ENCODE assay signal across 1 cellular context in the genomic region with DNA sequence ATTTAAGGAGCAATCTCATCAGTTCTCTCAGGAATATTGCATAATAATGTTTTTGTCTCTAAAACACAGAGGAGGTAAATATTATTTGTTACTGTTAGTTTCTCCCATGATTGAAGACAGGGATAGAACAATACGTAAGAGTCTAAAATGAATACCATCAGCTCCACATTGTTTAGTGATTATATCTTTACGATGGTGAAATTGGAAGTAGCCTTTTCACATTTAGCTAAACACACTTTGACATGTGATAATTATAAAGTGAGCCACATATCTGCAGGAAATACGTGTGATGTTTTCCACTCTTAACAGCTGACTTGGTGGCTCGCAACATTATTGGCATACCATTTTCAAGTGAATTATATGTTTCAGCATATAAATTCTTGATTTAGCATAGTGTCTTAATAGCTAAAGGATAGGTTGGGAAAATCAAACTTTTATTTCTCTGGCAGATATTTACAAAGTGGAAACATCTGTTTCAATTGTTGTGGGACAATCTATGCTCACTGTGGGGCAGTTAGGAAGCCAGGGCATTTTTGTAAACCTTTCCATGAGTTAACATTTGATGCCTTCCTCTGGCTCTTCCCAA.
TF ChIP-seq lines count a peak whose summit lies in the region.

No MANE protein-coding gene starts in this region.

TF ChIP-seq in K562, 482 proteins besides CTCF, POLR2A, EP300 and RAD21:
- TF ChIP-seq, protein P1, sequence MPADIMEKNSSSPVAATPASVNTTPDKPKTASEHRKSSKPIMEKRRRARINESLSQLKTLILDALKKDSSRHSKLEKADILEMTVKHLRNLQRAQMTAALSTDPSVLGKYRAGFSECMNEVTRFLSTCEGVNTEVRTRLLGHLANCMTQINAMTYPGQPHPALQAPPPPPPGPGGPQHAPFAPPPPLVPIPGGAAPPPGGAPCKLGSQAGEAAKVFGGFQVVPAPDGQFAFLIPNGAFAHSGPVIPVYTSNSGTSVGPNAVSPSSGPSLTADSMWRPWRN (IDR thresholded peaks at IDR 0.05; ENCODE audit: low read depth): no peak
- TF ChIP-seq CEBPG (CRISPR knock-in tag; IDR thresholded peaks at IDR 0.05) (no peak), CEBPG (tag; conservative IDR thresholded peaks at IDR 0.05 in 1 of 2, IDR thresholded peaks at IDR 0.05 in 1 of 2) (peak; percentile 23 to 72; a peak in 2 of 4 replicates)
